Comparison of ENCODE assay signal across 1 cellular context in genomic region chr5:124764992-124765611, GRCh38.
TF ChIP-seq lines count a peak whose summit lies in the region.

No MANE protein-coding gene starts in this region.

TF ChIP-seq in HepG2, 621 proteins besides CTCF, POLR2A, EP300 and RAD21 (continued from another document and continues in another):
- no peak for TF ChIP-seq ZBTB8A (CRISPR knock-in tag; IDR thresholded peaks at IDR 0.05; ENCODE audit: borderline replicate concordance, low read depth)
- TF ChIP-seq MYPOP (CRISPR knock-in tag; IDR thresholded peaks at IDR 0.05), result no peak
- no peak for TF ChIP-seq MIER3 (CRISPR knock-in tag; IDR thresholded peaks at IDR 0.05; ENCODE audit: borderline replicate concordance)
- TF ChIP-seq ZNF407 (CRISPR knock-in tag; IDR thresholded peaks at IDR 0.05; ENCODE audit: not compliant biosample characterization), result no peak
- no peak for TF ChIP-seq ELF4 (CRISPR knock-in tag; IDR thresholded peaks at IDR 0.05; ENCODE audit: borderline replicate concordance)
- TF ChIP-seq PCBP1 (IDR thresholded peaks at IDR 0.05; ENCODE audit: borderline replicate concordance, low read depth, low read length), result no peak
- no peak for TF ChIP-seq ZSCAN9 (CRISPR knock-in tag; IDR thresholded peaks at IDR 0.05; ENCODE audit: borderline replicate concordance)
- TF ChIP-seq ARID5B (CRISPR knock-in tag; IDR thresholded peaks at IDR 0.05), result peak; percentile 93
- no peak for TF ChIP-seq NFRKB (IDR thresholded peaks at IDR 0.05)
- TF ChIP-seq ZNF34 (CRISPR knock-in tag; IDR thresholded peaks at IDR 0.05; ENCODE audit: borderline replicate concordance), result no peak
- TF ChIP-seq MZF1 (CRISPR knock-in tag; IDR thresholded peaks at IDR 0.05; ENCODE audit: borderline replicate concordance), result no peak
- no peak for TF ChIP-seq RBM39 (IDR thresholded peaks at IDR 0.05; ENCODE audit: low read depth, low read length, poor library complexity, severe bottlenecking)
- no peak for TF ChIP-seq KDM5B (CRISPR knock-in tag; IDR thresholded peaks at IDR 0.05; ENCODE audit: borderline replicate concordance)
- TF ChIP-seq ZNF546 (CRISPR knock-in tag; conservative IDR thresholded peaks at IDR 0.05), result no peak
- no peak for TF ChIP-seq PHF8 (CRISPR knock-in tag; IDR thresholded peaks at IDR 0.05)
- TF ChIP-seq RXRB (CRISPR knock-in tag; IDR thresholded peaks at IDR 0.05; ENCODE audit: borderline replicate concordance), result peak; percentile 99
- peak; percentile 91 for TF ChIP-seq RARA (CRISPR knock-in tag; IDR thresholded peaks at IDR 0.05)
- TF ChIP-seq BRF2 (CRISPR knock-in tag; IDR thresholded peaks at IDR 0.05), result no peak
- no peak for TF ChIP-seq MIER2 (CRISPR knock-in tag; IDR thresholded peaks at IDR 0.05)
- no peak for TF ChIP-seq SRF (IDR thresholded peaks at IDR 0.05; ENCODE audit: low read depth, low read length)
- TF ChIP-seq CCDC6 (CRISPR knock-in tag; IDR thresholded peaks at IDR 0.05), result no peak
- TF ChIP-seq FOXA3 (CRISPR knock-in tag; IDR thresholded peaks at IDR 0.05), result peak; percentile 88
- peak; percentile 49 for TF ChIP-seq PAXIP1 (CRISPR knock-in tag; conservative IDR thresholded peaks at IDR 0.05)
- TF ChIP-seq ZNF234 (CRISPR knock-in tag; conservative IDR thresholded peaks at IDR 0.05), result no peak
- no peak for TF ChIP-seq ZSCAN21 (CRISPR knock-in tag; IDR thresholded peaks at IDR 0.05; ENCODE audit: borderline replicate concordance)
- TF ChIP-seq ZNF713 (CRISPR knock-in tag; IDR thresholded peaks at IDR 0.05), result no peak
- no peak for TF ChIP-seq WIZ (CRISPR knock-in tag; IDR thresholded peaks at IDR 0.05)
- TF ChIP-seq SAP130 (CRISPR knock-in tag; IDR thresholded peaks at IDR 0.05; ENCODE audit: low read depth), result peak; percentile 15; the same call in 1 of the 2 replicates
- TF ChIP-seq STAG1 (CRISPR knock-in tag; IDR thresholded peaks at IDR 0.05), result no peak
- no peak for TF ChIP-seq ZNF740 (CRISPR knock-in tag; IDR thresholded peaks at IDR 0.05)
- no peak for TF ChIP-seq ZBTB7A (CRISPR knock-in tag; IDR thresholded peaks at IDR 0.05)
- no peak for TF ChIP-seq ZNF446 (CRISPR knock-in tag; IDR thresholded peaks at IDR 0.05)
- TF ChIP-seq ZNF263 (CRISPR knock-in tag; IDR thresholded peaks at IDR 0.05), result no peak
- TF ChIP-seq PREB (CRISPR knock-in tag; IDR thresholded peaks at IDR 0.05), result no peak
- no peak for TF ChIP-seq ZNF598 (CRISPR knock-in tag; IDR thresholded peaks at IDR 0.05; ENCODE audit: borderline replicate concordance)
- peak; percentile 27; the same call in 1 of the 2 replicates for TF ChIP-seq ZNF503 (CRISPR knock-in tag; IDR thresholded peaks at IDR 0.05)
- TF ChIP-seq ZBTB34 (CRISPR knock-in tag; IDR thresholded peaks at IDR 0.05), result no peak
